Comparison of ENCODE assay signal across 8 cellular contexts in the genomic region with DNA sequence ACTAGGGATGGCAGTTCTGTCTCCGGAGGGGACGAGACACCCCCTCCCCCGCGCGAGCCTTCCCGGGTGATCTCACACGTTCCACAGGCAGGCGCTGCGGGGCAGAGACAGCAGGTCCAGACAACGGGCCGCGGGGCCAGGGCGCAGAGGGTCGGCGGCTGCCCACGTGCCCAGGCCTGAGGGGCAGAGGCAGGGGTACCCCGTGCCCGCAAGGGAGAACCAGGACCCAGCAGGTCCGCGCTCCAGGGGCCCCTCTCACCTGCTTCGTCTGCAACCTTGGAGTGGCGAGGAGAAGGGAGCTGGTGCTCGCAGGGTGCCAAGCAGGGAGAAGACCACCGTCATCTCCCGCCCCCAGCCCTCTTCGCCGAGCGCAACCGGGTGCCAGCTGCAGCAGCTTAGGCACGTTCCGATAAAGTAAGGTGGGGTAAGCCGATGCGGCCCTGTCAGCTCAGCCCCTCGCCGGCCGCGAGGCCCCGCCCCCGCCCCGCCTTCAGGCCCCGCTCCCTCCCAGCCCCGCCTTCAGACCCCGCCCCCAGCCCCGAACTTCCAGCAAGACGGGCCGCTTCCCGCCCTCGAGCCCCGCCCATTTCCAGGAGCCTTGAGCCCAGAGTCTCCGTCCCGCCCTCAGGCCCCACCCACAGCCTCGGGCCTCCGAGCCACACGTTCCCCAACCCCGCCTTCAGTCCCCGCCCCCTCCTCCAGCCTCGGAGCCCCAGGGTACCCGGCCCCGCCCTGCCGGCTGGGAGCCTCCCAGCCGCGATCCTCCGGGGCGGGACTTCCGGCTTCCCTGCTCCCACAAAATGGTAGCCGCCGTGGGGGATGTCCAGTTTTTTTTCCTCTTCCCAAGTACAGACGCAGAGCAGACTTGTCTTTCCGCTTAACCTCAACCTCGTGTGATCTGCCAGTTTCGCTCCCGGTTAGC. TPM values are rescaled to one million over a fixed set of nuclear protein-coding genes. Genes with fewer than 3 reads are reported as not detected.
DNase-seq lines count a peak whose midpoint lies in the region; ATAC-seq, FAIRE-seq and TF ChIP-seq lines count a peak whose summit lies in the region.

A gene with protein sequence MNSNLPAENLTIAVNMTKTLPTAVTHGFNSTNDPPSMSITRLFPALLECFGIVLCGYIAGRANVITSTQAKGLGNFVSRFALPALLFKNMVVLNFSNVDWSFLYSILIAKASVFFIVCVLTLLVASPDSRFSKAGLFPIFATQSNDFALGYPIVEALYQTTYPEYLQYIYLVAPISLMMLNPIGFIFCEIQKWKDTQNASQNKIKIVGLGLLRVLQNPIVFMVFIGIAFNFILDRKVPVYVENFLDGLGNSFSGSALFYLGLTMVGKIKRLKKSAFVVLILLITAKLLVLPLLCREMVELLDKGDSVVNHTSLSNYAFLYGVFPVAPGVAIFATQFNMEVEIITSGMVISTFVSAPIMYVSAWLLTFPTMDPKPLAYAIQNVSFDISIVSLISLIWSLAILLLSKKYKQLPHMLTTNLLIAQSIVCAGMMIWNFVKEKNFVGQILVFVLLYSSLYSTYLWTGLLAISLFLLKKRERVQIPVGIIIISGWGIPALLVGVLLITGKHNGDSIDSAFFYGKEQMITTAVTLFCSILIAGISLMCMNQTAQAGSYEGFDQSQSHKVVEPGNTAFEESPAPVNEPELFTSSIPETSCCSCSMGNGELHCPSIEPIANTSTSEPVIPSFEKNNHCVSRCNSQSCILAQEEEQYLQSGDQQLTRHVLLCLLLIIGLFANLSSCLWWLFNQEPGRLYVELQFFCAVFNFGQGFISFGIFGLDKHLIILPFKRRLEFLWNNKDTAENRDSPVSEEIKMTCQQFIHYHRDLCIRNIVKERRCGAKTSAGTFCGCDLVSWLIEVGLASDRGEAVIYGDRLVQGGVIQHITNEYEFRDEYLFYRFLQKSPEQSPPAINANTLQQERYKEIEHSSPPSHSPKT (minus strand): TSS at position 416 of the 922 bp plus-strand sequence. CDS start 5,073 bp downstream, outside the sequence.

- peak within 1 kb of the TSS; percentile 86 for H3K4me2 ChIP-seq in neural progenitor cell

- no peaks in the 10 kb centered on the region for H3K36me3 ChIP-seq in HAP-1 (replicated peaks)
- no peaks in the 10 kb centered on the region for H3K36me3 ChIP-seq in MG63
- no peaks in the 10 kb centered on the region for H3K36me3 ChIP-seq in neural progenitor cell
- H3K36me3 ChIP-seq in stomach smooth muscle (ENCODE audit: control insufficient read depth in 2 of 2, insufficient read depth in 2 of 2, low read length in 2 of 2), result no peaks in the 10 kb centered on the region

- peak within 1 kb of the TSS; percentile 91 for H3K27ac Mint-ChIP-seq in neural progenitor cell

- peak; percentile 25 for TF ChIP-seq CTCF in foreskin keratinocyte (conservative IDR thresholded peaks at IDR 0.05)
- no peak for TF ChIP-seq CTCF in neural progenitor cell (IDR thresholded peaks at IDR 0.05)

- H2AFZ ChIP-seq in neural progenitor cell (replicated peaks), result peak within 1 kb of the TSS; percentile 98

- H3K4me1 ChIP-seq in HAP-1, result no peaks in the 10 kb centered on the region; the same call in 1 of the 2 replicates
- peaks cover 14% of the 10 kb centered on the region for H3K4me1 ChIP-seq in foreskin keratinocyte
- peaks cover 5% of the 10 kb centered on the region for H3K4me1 ChIP-seq in neural progenitor cell
- H3K4me1 ChIP-seq in stomach smooth muscle (ENCODE audit: control insufficient read depth, insufficient read depth, low read length), result peaks cover 4% of the 10 kb centered on the region

- H3K27ac ChIP-seq in foreskin keratinocyte, result peak within 1 kb of the TSS; percentile 86
- no peak within 1 kb of the TSS for H3K27ac ChIP-seq in neural progenitor cell
- H3K27ac ChIP-seq in stomach smooth muscle (ENCODE audit: low read length), result peak within 1 kb of the TSS; percentile 88

- peaks cover 5% of the 10 kb centered on the region for H3K9me3 Mint-ChIP-seq in neural progenitor cell

- H3K36me3 Mint-ChIP-seq in neural progenitor cell, result peaks cover 3% of the 10 kb centered on the region

- no peaks in the 10 kb centered on the region for H3K27me3 ChIP-seq in HAP-1 (ENCODE audit: low read depth)
- no peaks in the 10 kb centered on the region for H3K27me3 ChIP-seq in MG63
- H3K27me3 ChIP-seq in foreskin keratinocyte, result no peaks in the 10 kb centered on the region
- H3K27me3 ChIP-seq in neural progenitor cell, result peaks cover 49% of the 10 kb centered on the region
- H3K27me3 ChIP-seq in stomach smooth muscle (ENCODE audit: control insufficient read depth in 1 of 2, insufficient read depth in 2 of 2, low read length in 2 of 2), result no peaks in the 10 kb centered on the region

- no peaks in the 10 kb centered on the region for H3K79me2 ChIP-seq in neural progenitor cell (ENCODE audit: low read depth)

- peak; percentile 94 to 100 for DNase-seq in HAP-1 (ENCODE audit: low spot score in 2 of 2)
- peak; percentile 99 for DNase-seq in MG63
- DNase-seq in SIG-M5 (lab: John Stamatoyannopoulos, UW), result peak; percentile 84
- DNase-seq in activated gamma-delta T cell treated with Interleukin-2 at 50 U/mL for 16 hours, result peak; percentile 95
- peak; percentile 80 to 87 for DNase-seq in foreskin keratinocyte
- DNase-seq in neural progenitor cell (ENCODE audit: low spot score), result peak; percentile 100

- peaks cover 7% of the 10 kb centered on the region for H3K4me1 Mint-ChIP-seq in neural progenitor cell

- peak within 1 kb of the TSS; percentile 71 for H3K4me3 ChIP-seq in HAP-1
- H3K4me3 ChIP-seq in MG63, result peak within 1 kb of the TSS; percentile 87
- peak within 1 kb of the TSS; percentile 70 for H3K4me3 ChIP-seq in neural progenitor cell
- H3K4me3 ChIP-seq in stomach smooth muscle (ENCODE audit: low read length in 2 of 2), result peak within 1 kb of the TSS; percentile 91 to 96

- no peaks in the 10 kb centered on the region for H4K20me1 ChIP-seq in neural progenitor cell (ENCODE audit: low read depth)

- ATAC-seq in foreskin keratinocyte, result peak; percentile 93

- H3F3A ChIP-seq in neural progenitor cell (ENCODE audit: low read depth), result no peaks in the 10 kb centered on the region

- in situ Hi-C loops in HAP-1 (cut with MboI; ENCODE audit: low sequenced_read_pairs), result no loop called here

- H3K4me3 Mint-ChIP-seq in neural progenitor cell, result peak within 1 kb of the TSS; percentile 90

- peaks cover 3% of the 10 kb centered on the region; the same call in 1 of the 2 replicates for H3K9me3 ChIP-seq in HAP-1
- H3K9me3 ChIP-seq in MG63, result no peaks in the 10 kb centered on the region
- no peaks in the 10 kb centered on the region for H3K9me3 ChIP-seq in neural progenitor cell (ENCODE audit: low read depth)
- no peaks in the 10 kb centered on the region for H3K9me3 ChIP-seq in stomach smooth muscle (ENCODE audit: control insufficient read depth in 2 of 2, low read length in 2 of 2)

- peaks cover 6% of the 10 kb centered on the region for H3K27me3 Mint-ChIP-seq in neural progenitor cell (ENCODE audit: insufficient read depth, low read depth)

- no peak within 1 kb of the TSS for H3K9ac ChIP-seq in neural progenitor cell
- peak within 1 kb of the TSS; percentile 87 to 97 for H3K9ac ChIP-seq in stomach smooth muscle (ENCODE audit: low read length in 2 of 2)

- peak; percentile 42 for FAIRE-seq in G401.6 (lab: Jason Lieb, UNC)

RNA-seq across cellular contexts. Expression of the gene that starts here (rescaled TPM):
- 3.0 and 23.3 TPM in 2 replicates for total RNA-seq in MG63 (2014; rRNA removed; shearing (Covaris generic); ENCODE audit: low replicate concordance)
- total RNA-seq in foreskin keratinocyte (2.8 and 3.6 TPM in 2 replicates), neural progenitor cell (ENCODE audit: low replicate concordance) (0.37 and 0.43 TPM in 2 replicates)
- polyA plus RNA-seq in foreskin keratinocyte, result 0.68 and 0.69 TPM in 2 replicates

Comparison
In these comparisons a context has a peak if more than half of its experiments do, and no peak if none do; other contexts are left out.
1. Peak in DNase-seq, H3K4me3 ChIP-seq and H3K4me2 ChIP-seq in neural progenitor cell; RNA of the gene not detected or under 1 TPM.